8 cellular contexts compared by ENCODE assay signal in the genomic region with DNA sequence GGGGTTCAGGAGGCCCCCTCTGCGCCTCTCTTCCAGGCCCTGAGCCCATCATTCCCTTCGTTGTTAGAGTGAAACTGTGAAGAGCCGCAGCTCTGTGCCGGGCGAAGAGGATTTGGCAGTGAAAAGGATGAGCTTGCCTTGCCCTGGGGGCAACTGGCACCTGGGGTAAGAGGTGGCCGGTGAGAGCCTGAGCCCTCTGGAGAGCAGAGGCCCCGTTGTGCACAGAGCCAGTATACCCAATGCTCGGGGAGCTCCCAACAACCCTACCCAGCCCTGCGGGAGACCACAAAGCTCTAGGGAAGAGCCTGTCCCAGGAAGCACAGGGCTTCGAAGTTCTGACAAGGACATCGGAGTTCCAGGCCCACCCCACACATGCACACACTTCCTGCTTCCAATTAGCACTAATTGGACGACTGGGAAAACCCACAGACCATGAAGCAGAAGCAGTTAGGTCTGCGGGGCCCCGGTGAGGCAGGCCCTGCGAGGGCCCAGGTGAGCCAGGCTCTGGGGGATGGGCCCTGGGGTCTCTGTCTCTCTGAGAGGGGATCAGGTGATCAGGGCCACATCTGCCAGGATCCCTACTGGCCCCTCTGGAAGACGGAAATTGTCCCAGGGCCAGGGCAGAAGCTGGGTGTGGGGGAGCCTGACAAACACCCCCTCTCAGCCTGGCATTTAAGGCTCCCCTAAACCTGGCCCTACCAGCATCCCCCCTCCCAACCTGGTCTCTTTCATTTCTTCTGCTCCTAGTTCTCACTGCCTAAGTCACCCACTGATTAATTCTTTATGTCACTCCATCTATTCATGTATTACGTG. TPM values are rescaled to one million over a fixed set of nuclear protein-coding genes. Genes with fewer than 3 reads are reported as not detected.
DNase-seq lines count a peak whose midpoint lies in the region; ATAC-seq and TF ChIP-seq lines count a peak whose summit lies in the region.

No MANE protein-coding gene starts in this region.

- no peak overlapping the region for H2BK15ac ChIP-seq in neuronal stem cell (ENCODE audit: low read length)

- peak overlapping the region; percentile 93 for H2AFZ ChIP-seq in neuronal stem cell (ENCODE audit: low read length)

- peak overlapping the region; percentile 22 for H4K91ac ChIP-seq in neuronal stem cell (ENCODE audit: low read depth, low read length, poor library complexity)

- no peak overlapping the region for H2BK12ac ChIP-seq in neuronal stem cell (ENCODE audit: low read length)

- no peak for TF ChIP-seq CTCF in CD8-positive, alpha-beta T cell (IDR thresholded peaks at IDR 0.05)
- no peak for TF ChIP-seq CTCF in endodermal cell (conservative IDR thresholded peaks at IDR 0.05)

- no peak overlapping the region for H3K4me2 ChIP-seq in neuronal stem cell (ENCODE audit: insufficient read depth, low read length, poor library complexity, severe bottlenecking)

- POLR2A ChIA-PET in CD8-positive, alpha-beta T cell (lab: Charles Lee): interaction anchor here (1.0 kb wide), 1 partner anchor 30 kb away, joined by 3 read pairs; no protein-coding TSS in a partner anchor

- peaks cover 16% of the 10 kb centered on the region for H3K4me1 ChIP-seq in CD8-positive, alpha-beta T cell (ENCODE audit: insufficient read depth, low read length)
- H3K4me1 ChIP-seq in endodermal cell (ENCODE audit: control insufficient read depth, insufficient read depth, low read length) (no peaks in the 10 kb centered on the region), neuronal stem cell (ENCODE audit: control insufficient read depth in 2 of 2, insufficient read depth in 1 of 2, low read depth in 1 of 2, low read length in 2 of 2) (peaks cover 11 to 15% of the 10 kb centered on the region in 2 donors)

- no peaks in the 10 kb centered on the region for H3K27me3 Mint-ChIP-seq in CD8-positive, alpha-beta T cell (ENCODE audit: low read depth)
- peaks cover 3% of the 10 kb centered on the region for H3K27me3 Mint-ChIP-seq in endodermal cell (ENCODE audit: insufficient read depth)

- H2AK5ac ChIP-seq in neuronal stem cell (ENCODE audit: low read depth, low read length): peak overlapping the region; percentile 90

- no peaks in the 10 kb centered on the region for H3K27me3 ChIP-seq in CD8-positive, alpha-beta T cell (ENCODE audit: insufficient read depth, low read length)
- H3K27me3 ChIP-seq in endodermal cell (ENCODE audit: control insufficient read depth, insufficient read depth, low read length, poor library complexity, severe bottlenecking) (peaks cover 3% of the 10 kb centered on the region), neuronal stem cell (ENCODE audit: control insufficient read depth in 3 of 3, insufficient read depth in 3 of 3, low read depth in 1 of 3, low read length in 3 of 3) (no peaks in the 10 kb centered on the region)

- peak overlapping the region; percentile 65 for H3K27ac ChIP-seq in CD8-positive, alpha-beta T cell (ENCODE audit: low read depth, low read length)
- H3K27ac ChIP-seq in endodermal cell (ENCODE audit: low read depth, low read length) (no peak overlapping the region), neuronal stem cell (replicated peaks; ENCODE audit: low read length) (peak overlapping the region; percentile 1)

- H3K9ac ChIP-seq in endodermal cell (ENCODE audit: extremely low read depth, low read length, poor library complexity, severe bottlenecking) (no peak overlapping the region), neuronal stem cell (ENCODE audit: low read depth, low read length, poor library complexity) (peak overlapping the region; percentile 1)

- peak overlapping the region; percentile 92 for H3K18ac ChIP-seq in neuronal stem cell (ENCODE audit: low read length)

- H3K9me3 ChIP-seq in CD8-positive, alpha-beta T cell (ENCODE audit: low read length): no peaks in the 10 kb centered on the region
- H3K9me3 ChIP-seq in endodermal cell (ENCODE audit: control insufficient read depth, low read length) (no peaks in the 10 kb centered on the region), neuronal stem cell (replicated peaks in 1 of 2; ENCODE audit: control insufficient read depth in 2 of 2, insufficient read depth in 1 of 2, low read depth in 1 of 2, low read length in 2 of 2) (no peaks in the 10 kb centered on the region)

- H3K9me3 Mint-ChIP-seq in CD8-positive, alpha-beta T cell: no peaks in the 10 kb centered on the region
- H3K9me3 Mint-ChIP-seq in endodermal cell: no peaks in the 10 kb centered on the region

- 82 to 89% methylated on average over 10 to 17 of the region's 17 CpGs for WGBS in endodermal cell (ENCODE audit: insufficient coverage in 1 of 2, insufficient read length in 1 of 2), 2 experiments
- no CpG with 5 or more reads among the region's 17 CpGs for WGBS in neuronal stem cell (ENCODE audit: extremely low coverage in 2 of 2, insufficient read length in 2 of 2, insufficient replicate concordance in 1 of 2), 2 donors

- no peak for ATAC-seq in CD8-positive, alpha-beta T cell
- ATAC-seq in HG03342 (IDR thresholded peaks at IDR 0.05; ENCODE audit: unreplicated experiment): no peak

- H2BK120ac ChIP-seq in neuronal stem cell (ENCODE audit: low read depth, low read length): no peak overlapping the region

- peaks cover 17% of the 10 kb centered on the region for H3K4me1 Mint-ChIP-seq in CD8-positive, alpha-beta T cell (ENCODE audit: low read depth)
- H3K4me1 Mint-ChIP-seq in endodermal cell: peaks cover 14% of the 10 kb centered on the region

- peak overlapping the region; percentile 14 for H2BK5ac ChIP-seq in neuronal stem cell (ENCODE audit: low read length)

- H3K14ac ChIP-seq in neuronal stem cell (ENCODE audit: low read length): peak overlapping the region; percentile 5

- H3K79me1 ChIP-seq in neuronal stem cell (ENCODE audit: low read depth, low read length): no peaks in the 10 kb centered on the region

- peak overlapping the region; percentile 97 for H4K8ac ChIP-seq in neuronal stem cell (ENCODE audit: low read depth, low read length)

- CTCF ChIA-PET in CD8-positive, alpha-beta T cell (lab: Charles Lee): interaction anchor here (0.8 to 4.9 kb wide), 5 partner anchors 9 to 332 kb away, joined by 3 to 36 read pairs (median 3); no protein-coding TSS in a partner anchor

- peak overlapping the region; percentile 89 for H3K4me3 Mint-ChIP-seq in CD8-positive, alpha-beta T cell
- H3K4me3 Mint-ChIP-seq in endodermal cell: peak overlapping the region; percentile 56

- H3K4ac ChIP-seq in neuronal stem cell (ENCODE audit: low read length): peak overlapping the region; percentile 78

- no peaks in the 10 kb centered on the region for H3K36me3 Mint-ChIP-seq in CD8-positive, alpha-beta T cell
- no peaks in the 10 kb centered on the region for H3K36me3 Mint-ChIP-seq in endodermal cell (ENCODE audit: low read depth)

- H3K4me3 ChIP-seq in CD8-positive, alpha-beta T cell (ENCODE audit: low read depth, low read length): peak overlapping the region; percentile 86
- no peak overlapping the region for H3K4me3 ChIP-seq in endodermal cell (ENCODE audit: low read length)
- H3K4me3 ChIP-seq in neuronal stem cell (ENCODE audit: low read length in 2 of 2): no peak overlapping the region

- H3K27ac Mint-ChIP-seq in CD8-positive, alpha-beta T cell: peak overlapping the region; percentile 95
- no peak overlapping the region for H3K27ac Mint-ChIP-seq in endodermal cell

- H3K23ac ChIP-seq in neuronal stem cell (ENCODE audit: low read depth, low read length, poor library complexity): no peak overlapping the region

- H3K36me3 ChIP-seq in CD8-positive, alpha-beta T cell (ENCODE audit: insufficient read depth, low read length): no peaks in the 10 kb centered on the region
- no peaks in the 10 kb centered on the region for H3K36me3 ChIP-seq in endodermal cell (ENCODE audit: control insufficient read depth, insufficient read depth, low read length)
- H3K36me3 ChIP-seq in neuronal stem cell (replicated peaks in 1 of 2; ENCODE audit: control insufficient read depth in 2 of 2, insufficient read depth in 2 of 2, low read length in 2 of 2): no peaks in the 10 kb centered on the region

- no peak for DNase-seq in CD8-positive, alpha-beta T cell
- DNase-seq in NCI-H69 (lab: John Stamatoyannopoulos, UW) (peak; percentile 32), endodermal cell (no peak), neuronal stem cell (ENCODE audit: low spot score) (no peak), dedifferentiated amniotic fluid mesenchymal stem cell (ENCODE audit: extremely low spot score) (no peak), NCI-H2107 (lab: John Stamatoyannopoulos, UW) (no peak), activated gamma-delta T cell (lab: John Stamatoyannopoulos, UW) (no peak)

- intact Hi-C loops in CD8-positive, alpha-beta T cell (cut with DNase I, micrococcal nuclease): loop anchor here (1.0 to 2.0 kb wide), 2 partner anchors 176 to 229 kb away; a partner anchor contains a TSS

RNA-seq across cellular contexts. Expression of a gene that starts 27.9 kb away (rescaled TPM):
- 10 to 100 TPM; 23.6 to 26.2 TPM for total RNA-seq in CD8-positive, alpha-beta T cell
- 10 to 100 TPM in 1 of 2 donors, 1 to 10 TPM in 1; 6.9 to 10.3 TPM for total RNA-seq in endodermal cell
- polyA plus RNA-seq in endodermal cell (2013, experiment 1 of 2): 8.2 TPM
- polyA plus RNA-seq in endodermal cell (2013, experiment 2 of 2): 7.4 TPM
- 7.2 TPM for polyA plus RNA-seq in neuronal stem cell (2013, experiment 1 of 2)
- 7.8 TPM for polyA plus RNA-seq in neuronal stem cell (2013, experiment 2 of 2)

RNA-seq across cellular contexts. Expression of a gene that starts 56.5 kb away (rescaled TPM):
- total RNA-seq in CD8-positive, alpha-beta T cell: 1 to 10 TPM; 6.6 to 7.0 TPM
- 10 to 100 TPM; 29.3 to 35.2 TPM for total RNA-seq in endodermal cell
- 27.5 TPM for polyA plus RNA-seq in endodermal cell (2013, experiment 1 of 2)
- 22.1 TPM for polyA plus RNA-seq in endodermal cell (2013, experiment 2 of 2)
- polyA plus RNA-seq in neuronal stem cell (2013, experiment 1 of 2): 9.3 TPM
- 9.6 TPM for polyA plus RNA-seq in neuronal stem cell (2013, experiment 2 of 2)
